ENCODE assay signal across 8 cellular contexts in the genomic region with DNA sequence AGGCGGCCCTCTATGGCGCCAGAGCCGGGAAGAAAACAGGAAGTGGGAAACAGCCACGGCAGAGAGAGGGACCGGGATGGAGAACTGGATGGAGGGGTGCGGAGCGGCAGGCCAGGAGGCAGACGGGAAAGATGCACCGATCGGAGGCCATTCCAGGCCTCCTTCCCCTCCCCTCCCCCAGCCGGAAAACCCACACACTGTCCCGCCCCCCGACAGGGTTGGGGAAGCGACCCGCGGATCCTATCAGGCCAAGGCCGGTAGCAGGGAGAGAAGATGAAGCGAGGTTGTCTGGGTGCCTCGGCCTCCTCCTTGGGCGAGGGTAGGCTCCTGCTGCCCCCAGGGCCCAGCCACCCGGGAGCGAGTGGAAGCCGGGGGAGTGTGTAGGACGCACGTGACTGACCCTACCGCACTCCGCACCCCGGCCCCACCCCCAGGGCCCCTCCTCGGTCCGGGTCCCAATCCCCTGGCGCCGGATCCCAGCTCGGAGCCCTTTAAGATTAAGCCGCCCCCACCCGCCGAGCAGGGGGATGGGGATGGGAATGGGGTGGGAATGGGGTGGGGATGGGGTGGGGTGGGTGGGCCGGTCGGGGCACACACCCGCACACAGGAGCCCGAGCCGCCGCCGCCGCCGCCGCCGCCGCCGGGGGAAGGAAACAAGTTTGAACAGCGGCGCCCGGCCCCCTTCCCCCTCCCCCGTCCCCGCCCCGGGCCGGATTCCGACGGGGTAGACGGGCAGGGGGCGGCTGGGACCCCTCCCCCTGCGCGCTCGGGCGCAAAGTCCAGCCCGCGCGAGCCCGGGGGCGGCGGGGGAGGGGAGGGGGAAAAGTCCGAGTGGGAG. TPM values are rescaled to one million over a fixed set of nuclear protein-coding genes. Genes with fewer than 3 reads are reported as not detected.
DNase-seq lines count a peak whose midpoint lies in the region; ATAC-seq, FAIRE-seq and TF ChIP-seq lines count a peak whose summit lies in the region.

No MANE protein-coding gene starts in this region.

- H3K36me3 Mint-ChIP-seq in activated naive CD4-positive, alpha-beta T cell treated with anti-CD3 and anti-CD28 coated beads, Interleukin-2, amount 50 U/mL, for 24 hours = peaks cover 5% of the 10 kb centered on the region

- ATAC-seq in HG03280 (IDR thresholded peaks at IDR 0.05; ENCODE audit: unreplicated experiment) = peak; percentile 20
- peak; percentile 3 for ATAC-seq in Right ventricle myocardium inferior
- ATAC-seq in pancreas = peak; percentile 11 to 31 (median 25)
- ATAC-seq in GM18861 (IDR thresholded peaks at IDR 0.05; ENCODE audit: unreplicated experiment) = no peak

- H3K27ac ChIP-seq in SJCRH30 (peak overlapping the region; percentile 62), pancreas (peak overlapping the region; percentile 92 to 97 (median 94))

- intact Hi-C loops in Right ventricle myocardium inferior (cut with DNase I) (loop anchor here (2.0 to 5.0 kb wide), 2 partner anchors 15 to 169 kb away; partner anchors contain the start of gene CIC), pancreas (cut with DNase I) (no loop called here)

- H3K36me3 ChIP-seq in SJCRH30 = peaks cover 6% of the 10 kb centered on the region
- H3K36me3 ChIP-seq in pancreas = peaks cover 0 to 15% (median 7%) of the 10 kb centered on the region in 3 donors

- no peaks in the 10 kb centered on the region for H3K9me3 ChIP-seq in SJCRH30 (replicated peaks)
- H3K9me3 ChIP-seq in pancreas = no peaks in the 10 kb centered on the region

- DNase-seq in GM10248 (ENCODE audit: extremely low spot score) = peak; percentile 62
- peak; percentile 64 to 68 for DNase-seq in SJCRH30
- DNase-seq in Right ventricle myocardium inferior (ENCODE audit: missing footprints) = peak; percentile 84
- peak; percentile 61 to 88 (median 72) for DNase-seq in pancreas
- no peak for DNase-seq in cortex of kidney (lab: John Stamatoyannopoulos, UW)

- H3K4me3 ChIP-seq in SJCRH30 (peak overlapping the region; percentile 81), pancreas (peak overlapping the region; percentile 88 to 97 (median 96))

- TF ChIP-seq CTCF in GM10248 (IDR thresholded peaks at IDR 0.05; ENCODE audit: control extremely low read depth, extremely low read depth, low read depth, missing control alignments) = no peak
- TF ChIP-seq CTCF in pancreas (IDR thresholded peaks at IDR 0.05) = no peak

- H3K9me3 Mint-ChIP-seq in activated naive CD4-positive, alpha-beta T cell treated with anti-CD3 and anti-CD28 coated beads, Interleukin-2, amount 50 U/mL, for 24 hours = no peaks in the 10 kb centered on the region

- POLR2A ChIA-PET in GM10248 (lab: Yijun Ruan, JAX) = no interaction called here

- peak overlapping the region; percentile 94 for H3K27ac Mint-ChIP-seq in activated naive CD4-positive, alpha-beta T cell treated with anti-CD3 and anti-CD28 coated beads, Interleukin-2, amount 50 U/mL, for 24 hours

- H3K27me3 ChIP-seq in SJCRH30 (no peaks in the 10 kb centered on the region), pancreas (no peaks in the 10 kb centered on the region)

- H3K4me1 ChIP-seq in SJCRH30 (peaks cover 6% of the 10 kb centered on the region; the same call in 1 of the 2 replicates), pancreas (peaks cover 0 to 16% (median 0%) of the 10 kb centered on the region in 3 donors)

- WGBS in pancreas, 2 donors = 1% methylated on average over 29 to 59 of the region's 71 CpGs

- CTCF ChIA-PET in GM10248 (lab: Yijun Ruan, JAX) = no interaction called here

- FAIRE-seq in pancreas (lab: Jason Lieb, UNC) = no peak

- H3K27me3 Mint-ChIP-seq in activated naive CD4-positive, alpha-beta T cell treated with anti-CD3 and anti-CD28 coated beads, Interleukin-2, amount 50 U/mL, for 24 hours = no peaks in the 10 kb centered on the region

- peak overlapping the region; percentile 92 for H3K4me3 Mint-ChIP-seq in activated naive CD4-positive, alpha-beta T cell treated with anti-CD3 and anti-CD28 coated beads, Interleukin-2, amount 50 U/mL, for 24 hours

- H3K4me1 Mint-ChIP-seq in activated naive CD4-positive, alpha-beta T cell treated with anti-CD3 and anti-CD28 coated beads, Interleukin-2, amount 50 U/mL, for 24 hours = peaks cover 34% of the 10 kb centered on the region

RNA-seq across cellular contexts. Expression of gene ERF, which starts 1.5 kb away (rescaled TPM):
- 35.1 and 37.7 TPM in 2 replicates for total RNA-seq in SJCRH30 (2014; rRNA removed; shearing (Covaris generic))
- total RNA-seq in Right ventricle myocardium inferior (44.4 TPM), pancreas (10 to 100 TPM; 20.5 to 29.2 (median 22.2) TPM)
- 10 to 100 TPM; 36.6 to 48.5 TPM for polyA plus RNA-seq in pancreas

RNA-seq across cellular contexts. Expression of gene GSK3A, which starts 11.1 kb away (rescaled TPM):
- total RNA-seq in SJCRH30 (2014; rRNA removed; shearing (Covaris generic)) = 34.9 and 37.1 TPM in 2 replicates
- 36.3 TPM for total RNA-seq in Right ventricle myocardium inferior
- 10 to 100 TPM in 5 of 6 donors, 1 to 10 TPM in 1; 9.9 to 19.4 (median 14.5) TPM for total RNA-seq in pancreas
- 10 to 100 TPM; 25.7 to 27.6 TPM for polyA plus RNA-seq in pancreas

RNA-seq across cellular contexts. Expression of gene CIC, which starts 15.6 kb away (rescaled TPM):
- total RNA-seq in SJCRH30 (2014; rRNA removed; shearing (Covaris generic)) = 19.1 and 21.5 TPM in 2 replicates
- total RNA-seq in Right ventricle myocardium inferior (34.6 TPM), pancreas (10 to 100 TPM; 27.7 to 37.6 (median 32.0) TPM)
- polyA plus RNA-seq in pancreas = 10 to 100 TPM; 47.1 to 65.0 TPM

RNA-seq across cellular contexts. Expression of gene ZNF526, which starts 33.4 kb away (rescaled TPM):
- 9.2 and 10.7 TPM in 2 replicates for total RNA-seq in SJCRH30 (2014; rRNA removed; shearing (Covaris generic))
- total RNA-seq in Right ventricle myocardium inferior (6.1 TPM), pancreas (1 to 10 TPM; 5.0 to 7.5 (median 6.2) TPM)
- polyA plus RNA-seq in pancreas = 1 to 10 TPM; 2.4 to 3.9 TPM

RNA-seq across cellular contexts. Expression of gene DEDD2, which starts 36.0 kb away (rescaled TPM):
- total RNA-seq in SJCRH30 (2014; rRNA removed; shearing (Covaris generic)) = 16.2 and 18.0 TPM in 2 replicates
- total RNA-seq in Right ventricle myocardium inferior (16.7 TPM), pancreas (10 to 100 TPM in 5 of 6 donors, 1 to 10 TPM in 1; 9.7 to 17.8 (median 12.8) TPM)
- 10 to 100 TPM; 22.3 to 25.4 TPM for polyA plus RNA-seq in pancreas
